In genomic region chr13:25905411-25906010, GRCh38 we compare ENCODE assay signal across 22 cellular contexts.
A peak's percentile ranks its signal among the peaks of the same experiment; 100 is the strongest.
DNase-seq lines count a peak whose midpoint lies in the region; ATAC-seq and TF ChIP-seq lines count a peak whose summit lies in the region.
"Had no signal": no experiment of that assay in that cellular context is flagged by ENCODE, and none has a peak within 500 bp of the region (broad histone marks: within the 10 kb centered on the region; RNA-seq: fewer than 3 reads in every experiment).

No MANE protein-coding gene starts in this region.

- H3K4me1 Mint-ChIP-seq in CD8-positive, alpha-beta T cell (ENCODE audit: low read depth), result peaks cover 22% of the 10 kb centered on the region
- peaks cover 7 to 11% (median 8%) of the 10 kb centered on the region in 3 donors for H3K4me1 Mint-ChIP-seq in CD8-positive, alpha-beta memory T cell

- H3K4me1 ChIP-seq in CD8-positive, alpha-beta T cell (ENCODE audit: insufficient read depth, low read length), result peaks cover 52% of the 10 kb centered on the region
- peaks cover 32% of the 10 kb centered on the region for H3K4me1 ChIP-seq in effector memory CD4-positive, alpha-beta T cell (ENCODE audit: control insufficient read depth, insufficient read depth, low read length, poor library complexity, severe bottlenecking)
- peaks cover 4 to 47% (median 32%) of the 10 kb centered on the region in 6 donors for H3K4me1 ChIP-seq in spleen
- peaks cover 51% of the 10 kb centered on the region for H3K4me1 ChIP-seq in CD8-positive, alpha-beta memory T cell (ENCODE audit: insufficient read depth, low read length)
- H3K4me1 ChIP-seq in gastroesophageal sphincter, result no peaks in the 10 kb centered on the region

- CTCF ChIA-PET in CD8-positive, alpha-beta T cell (lab: Charles Lee), result no interaction called here
- CTCF ChIA-PET in CD8-positive, alpha-beta memory T cell (lab: Charles Lee), result no interaction called here

- no peak overlapping the region for H3K27ac Mint-ChIP-seq in CD8-positive, alpha-beta T cell
- no peak overlapping the region for H3K27ac Mint-ChIP-seq in CD8-positive, alpha-beta memory T cell
- H3K27ac Mint-ChIP-seq: nephron, T-helper 17 cell had no signal

- POLR2A ChIA-PET in CD8-positive, alpha-beta T cell (lab: Charles Lee), result no interaction called here
- POLR2A ChIA-PET in CD8-positive, alpha-beta memory T cell (lab: Charles Lee), result no interaction called here

- no peak for ATAC-seq in CD8-positive, alpha-beta T cell
- ATAC-seq in gastroesophageal sphincter (no peak), HG02610 (IDR thresholded peaks at IDR 0.05; ENCODE audit: unreplicated experiment) (no peak)
- ATAC-seq: foreskin keratinocyte, HepG2, T-helper 17 cell had no signal

- H3K27me3 ChIP-seq in CD8-positive, alpha-beta T cell (ENCODE audit: insufficient read depth, low read length), result no peaks in the 10 kb centered on the region
- no peaks in the 10 kb centered on the region for H3K27me3 ChIP-seq in effector memory CD4-positive, alpha-beta T cell (replicated peaks; ENCODE audit: control insufficient read depth, insufficient read depth, low read length, poor library complexity, severe bottlenecking)
- H3K27me3 ChIP-seq in spleen (replicated peaks in 1 of 7), result no peaks in the 10 kb centered on the region
- no peaks in the 10 kb centered on the region for H3K27me3 ChIP-seq in CD8-positive, alpha-beta memory T cell (ENCODE audit: insufficient read depth, low read length, poor library complexity, severe bottlenecking)
- H3K27me3 ChIP-seq in gastroesophageal sphincter, result peaks cover 5% of the 10 kb centered on the region
- H3K27me3 ChIP-seq: foreskin keratinocyte, SJSA1 had no signal

- intact Hi-C loops in CD8-positive, alpha-beta T cell (cut with DNase I, micrococcal nuclease), result loop anchor here in 1 of 2 experiments (5.0 to 10.0 kb wide), 3 partner anchors 33 to 149 kb away; partner anchors contain the start of gene SHISA2
- intact Hi-C loops in spleen (cut with DNase I; ENCODE audit: low total_unique reads), result no loop called here

- no peak for TF ChIP-seq EP300 in gastroesophageal sphincter (IDR thresholded peaks at IDR 0.05)

- TF ChIP-seq POLR2A in spleen (IDR thresholded peaks at IDR 0.05) (no peak), gastroesophageal sphincter (IDR thresholded peaks at IDR 0.05) (no peak)

- peak overlapping the region; percentile 44 for H3K27ac ChIP-seq in CD8-positive, alpha-beta T cell (ENCODE audit: low read depth, low read length)
- H3K27ac ChIP-seq in effector memory CD4-positive, alpha-beta T cell (ENCODE audit: insufficient read depth, low read length, poor library complexity, severe bottlenecking), result peak overlapping the region; percentile 50
- peak overlapping the region in 6 of 8 donors; percentile 27 to 65 (median 53) for H3K27ac ChIP-seq in spleen
- H3K27ac ChIP-seq in CD8-positive, alpha-beta memory T cell (ENCODE audit: low read depth, low read length), result no peak overlapping the region
- H3K27ac ChIP-seq in gastroesophageal sphincter, result no peak overlapping the region
- H3K27ac ChIP-seq: foreskin keratinocyte, PC-9, SJSA1, thoracic aorta, VCaP had no signal

- H3K36me3 Mint-ChIP-seq in CD8-positive, alpha-beta T cell, result no peaks in the 10 kb centered on the region
- no peaks in the 10 kb centered on the region for H3K36me3 Mint-ChIP-seq in CD8-positive, alpha-beta memory T cell

- TF ChIP-seq CTCF in CD8-positive, alpha-beta T cell (IDR thresholded peaks at IDR 0.05), result no peak
- TF ChIP-seq CTCF in spleen (IDR thresholded peaks at IDR 0.05 in 8 of 11, conservative IDR thresholded peaks at IDR 0.05 in 3 of 11), result no peak
- TF ChIP-seq CTCF in gastroesophageal sphincter (IDR thresholded peaks at IDR 0.05), result no peak

- H3K9me3 ChIP-seq in CD8-positive, alpha-beta T cell (ENCODE audit: low read length), result no peaks in the 10 kb centered on the region
- H3K9me3 ChIP-seq in effector memory CD4-positive, alpha-beta T cell (ENCODE audit: control insufficient read depth, low read length), result no peaks in the 10 kb centered on the region
- H3K9me3 ChIP-seq in spleen, result no peaks in the 10 kb centered on the region
- H3K9me3 ChIP-seq in CD8-positive, alpha-beta memory T cell (ENCODE audit: low read length), result no peaks in the 10 kb centered on the region
- H3K9me3 ChIP-seq in gastroesophageal sphincter, result no peaks in the 10 kb centered on the region
- H3K9me3 ChIP-seq: SJSA1, thoracic aorta had no signal

- no peak overlapping the region for H3K4me3 Mint-ChIP-seq in CD8-positive, alpha-beta T cell
- no peak overlapping the region for H3K4me3 Mint-ChIP-seq in CD8-positive, alpha-beta memory T cell
- H3K4me3 Mint-ChIP-seq: nephron, T-helper 17 cell had no signal

- no peak overlapping the region for H3K4me3 ChIP-seq in CD8-positive, alpha-beta T cell (ENCODE audit: low read depth, low read length)
- H3K4me3 ChIP-seq in effector memory CD4-positive, alpha-beta T cell (ENCODE audit: insufficient read depth, low read depth, low read length, poor library complexity, severe bottlenecking), result no peak overlapping the region
- H3K4me3 ChIP-seq in spleen (no peak overlapping the region), gastroesophageal sphincter (no peak overlapping the region)
- H3K4me3 ChIP-seq in CD8-positive, alpha-beta memory T cell (ENCODE audit: low read length), result no peak overlapping the region
- H3K4me3 ChIP-seq: PC-9, SJSA1, thoracic aorta had no signal

- no peaks in the 10 kb centered on the region for H3K27me3 Mint-ChIP-seq in CD8-positive, alpha-beta T cell (ENCODE audit: low read depth)
- no peaks in the 10 kb centered on the region for H3K27me3 Mint-ChIP-seq in CD8-positive, alpha-beta memory T cell
- H3K27me3 Mint-ChIP-seq: T-helper 17 cell had no signal

- H3K36me3 ChIP-seq in CD8-positive, alpha-beta T cell (ENCODE audit: insufficient read depth, low read length), result no peaks in the 10 kb centered on the region
- no peaks in the 10 kb centered on the region for H3K36me3 ChIP-seq in effector memory CD4-positive, alpha-beta T cell (ENCODE audit: control insufficient read depth, insufficient read depth, low read length)
- H3K36me3 ChIP-seq in spleen (no peaks in the 10 kb centered on the region), gastroesophageal sphincter (no peaks in the 10 kb centered on the region)
- H3K36me3 ChIP-seq in CD8-positive, alpha-beta memory T cell (ENCODE audit: insufficient read depth, low read length), result no peaks in the 10 kb centered on the region
- H3K36me3 ChIP-seq: SJSA1, thoracic aorta had no signal

- no peak for DNase-seq in CD8-positive, alpha-beta T cell
- peak; percentile 8 for DNase-seq in NCI-H226
- DNase-seq in effector memory CD4-positive, alpha-beta T cell, result no peak
- no peak for DNase-seq in spleen
- no peak for DNase-seq in CD8-positive, alpha-beta memory T cell
- DNase-seq: activated CD4-positive, alpha-beta T cell treated with anti-CD3 and anti-CD28 coated beads, Interleukin-2, amount 50 U/mL, for 1 hour; activated effector memory CD4-positive, alpha-beta T cell treated with anti-CD3 and anti-CD28 coated beads, Interleukin-2, amount 50 U/mL, for 16 hours; Calu3; erythroblast; foreskin keratinocyte; kidney; NCI-H1417; PC-9; stimulated activated CD4-positive, alpha-beta T cell treated with anti-CD3 and anti-CD28 coated beads, Interleukin-2, amount 100 ng/mL, for 24 hours; T-helper 17 cell had no signal

- no peaks in the 10 kb centered on the region for H3K9me3 Mint-ChIP-seq in CD8-positive, alpha-beta T cell
- no peaks in the 10 kb centered on the region for H3K9me3 Mint-ChIP-seq in CD8-positive, alpha-beta memory T cell

- 58 to 77% (median 66%) methylated on average over 11 of the region's 11 CpGs for WGBS in spleen, 5 donors
- 60 to 85% methylated on average over 4 to 10 of the region's 11 CpGs for WGBS in gastroesophageal sphincter (ENCODE audit: low coverage in 1 of 2), 2 donors

Comparison
In these comparisons a context has a peak if more than half of its experiments do, and no peak if none do; other contexts are left out.
1. H3K27ac ChIP-seq: peak in CD8-positive, alpha-beta T cell (single experiment), effector memory CD4-positive, alpha-beta T cell (single experiment) and spleen (6 of 8); none in CD8-positive, alpha-beta memory T cell (single experiment) and gastroesophageal sphincter (0 of 4).